In the genomic region with DNA sequence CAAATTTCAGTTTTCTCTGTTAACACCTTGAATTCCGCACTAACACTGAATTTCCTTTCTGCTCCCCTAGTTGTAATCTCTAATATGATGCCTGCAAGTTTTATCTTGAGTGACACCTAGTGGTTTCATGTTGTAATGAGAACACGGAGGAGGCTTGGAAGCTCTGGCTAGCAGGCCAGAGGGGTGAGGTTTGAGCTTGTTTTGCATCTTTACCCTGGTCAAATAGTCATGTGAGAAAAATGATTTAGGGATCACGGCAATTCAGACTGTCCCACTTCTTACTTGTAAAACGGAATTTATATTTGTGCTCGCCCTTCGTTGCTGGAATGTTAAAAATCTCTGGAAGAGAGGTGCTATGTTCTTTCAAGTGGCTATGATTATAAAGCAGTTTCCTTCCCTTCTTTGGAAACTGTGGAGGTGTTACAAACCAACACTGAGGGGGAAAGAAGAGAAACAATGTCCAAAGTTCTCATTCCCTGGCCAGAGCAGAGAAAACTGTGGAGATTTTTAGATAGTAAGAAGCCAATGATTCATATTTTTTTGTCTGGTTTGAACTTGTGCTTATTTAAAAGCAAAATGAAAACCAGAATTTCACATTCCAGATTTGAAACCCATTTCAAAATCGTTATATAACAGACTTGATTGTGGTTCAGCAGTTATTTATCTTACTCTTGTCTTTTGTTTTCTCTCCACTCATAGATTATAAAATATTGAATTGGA, we compare ENCODE assay signal across 9 cellular contexts. TPM values are rescaled to one million over a fixed set of nuclear protein-coding genes. Genes with fewer than 3 reads are reported as not detected.
DNase-seq lines count a peak whose midpoint lies in the region; ATAC-seq and TF ChIP-seq lines count a peak whose summit lies in the region.
"Had no signal": no experiment of that assay in that cellular context is flagged by ENCODE, and none has a peak within 500 bp of the region (broad histone marks: within the 10 kb centered on the region; RNA-seq: fewer than 3 reads in every experiment).

No MANE protein-coding gene starts in this region.

- H3K36me3 ChIP-seq in gastrocnemius medialis, result no peaks in the 10 kb centered on the region
- H3K36me3 ChIP-seq: BLaER1 had no signal

- no peaks in the 10 kb centered on the region for H3K9me3 ChIP-seq in gastrocnemius medialis
- H3K9me3 ChIP-seq: BLaER1 had no signal

- in situ Hi-C loops in gastrocnemius medialis (cut with MboI; ENCODE audit: low sequenced_read_pairs in 4 of 4), result loop anchor here in 2 of 4 donors (10.0 to 25.0 kb wide), 2 partner anchors 993 to 1005 kb away; no protein-coding TSS in a partner anchor

- TF ChIP-seq CTCF in gastrocnemius medialis (IDR thresholded peaks at IDR 0.05 in 4 of 5, conservative IDR thresholded peaks at IDR 0.05 in 1 of 5), result peak in 4 of 5 experiments; percentile 35 to 76 (median 64)

- no peak overlapping the region for H3K27ac ChIP-seq in gastrocnemius medialis
- H3K27ac ChIP-seq: BLaER1 had no signal

- H3K27me3 ChIP-seq in gastrocnemius medialis, result no peaks in the 10 kb centered on the region
- H3K27me3 ChIP-seq: BLaER1 had no signal

- DNase-seq in DMS 273 (lab: John Stamatoyannopoulos, UW; ENCODE audit: unreplicated experiment) (peak; percentile 73), DMS 273 treated with DMSO at 0.1 percent for 48 hours (lab: John Stamatoyannopoulos, UW) (no peak), NCI-H226 (peak; percentile 10), amniotic stem cell (lab: John Stamatoyannopoulos, UW) (peak; percentile 50), hepatic stellate cell (ENCODE audit: low spot score) (peak; percentile 52), gastrocnemius medialis (no peak)

- no peak for TF ChIP-seq POLR2A in gastrocnemius medialis (IDR thresholded peaks at IDR 0.05)

- intact Hi-C loops in gastrocnemius medialis (cut with DNase I; ENCODE audit: low total_unique reads), result loop anchor here (2.0 to 5.0 kb wide), 3 partner anchors 243 to 1001 kb away; a partner anchor contains a TSS

- H3K4me3 ChIP-seq in gastrocnemius medialis, result no peak overlapping the region
- H3K4me3 ChIP-seq: BLaER1 had no signal

- no peaks in the 10 kb centered on the region for H3K4me1 ChIP-seq in gastrocnemius medialis
- H3K4me1 ChIP-seq: BLaER1 had no signal

- peak; percentile 96 for ATAC-seq in GM19395 (IDR thresholded peaks at IDR 0.05; ENCODE audit: unreplicated experiment)
- peak; percentile 95 for ATAC-seq in HG03354 (IDR thresholded peaks at IDR 0.05; ENCODE audit: poor library complexity, severe bottlenecking, unreplicated experiment)
- ATAC-seq in gastrocnemius medialis, result peak; percentile 87 to 92

RNA-seq across cellular contexts. Expression of a gene that starts 5.3 kb away (rescaled TPM):
- total RNA-seq in gastrocnemius medialis, result not detected

Comparison
In these comparisons a context has a peak if more than half of its experiments do, and no peak if none do; other contexts are left out.
1. DNase-seq: peak in DMS 273 (single experiment), NCI-H226 (single experiment), amniotic stem cell (single experiment) and hepatic stellate cell (single experiment); none in DMS 273 treated with DMSO at 0.1 percent for 48 hours (single experiment) and gastrocnemius medialis (0 of 2).
2. Peak in every context shown above with its lines, with median percentiles within 50 percentile points of each other: ATAC-seq.